In genomic region chr17:56925088-56925487, GRCh38 we compare ENCODE assay signal across 1 cellular context.
TF ChIP-seq lines count a peak whose summit lies in the region.

No MANE protein-coding gene starts in this region.

TF ChIP-seq in WTC11, 78 proteins besides CTCF, POLR2A, EP300 and RAD21 (continued from another document):
- TF ChIP-seq NR3C1 (CRISPR knock-in tag; conservative IDR thresholded peaks at IDR 0.05; ENCODE audit: low read depth) (no peak), FOXK1 (CRISPR knock-in tag; IDR thresholded peaks at IDR 0.05) (no peak), NFE2L1 (CRISPR knock-in tag; IDR thresholded peaks at IDR 0.05) (no peak), TP53 (CRISPR knock-in tag; IDR thresholded peaks at IDR 0.05) (no peak), ATF2 (CRISPR knock-in tag; IDR thresholded peaks at IDR 0.05; ENCODE audit: borderline replicate concordance, low read depth) (no peak), ZBTB43 (CRISPR knock-in tag; IDR thresholded peaks at IDR 0.05) (no peak), MAX (CRISPR knock-in tag; IDR thresholded peaks at IDR 0.05) (no peak), GABPB1 (CRISPR knock-in tag; IDR thresholded peaks at IDR 0.05) (no peak), ZNF671 (CRISPR knock-in tag; IDR thresholded peaks at IDR 0.05) (no peak), AR (CRISPR knock-in tag; IDR thresholded peaks at IDR 0.05) (no peak), ESRRA (CRISPR knock-in tag; IDR thresholded peaks at IDR 0.05; ENCODE audit: borderline replicate concordance) (no peak), CREM (CRISPR knock-in tag; IDR thresholded peaks at IDR 0.05) (no peak), SMAD3 (CRISPR knock-in tag; IDR thresholded peaks at IDR 0.05; ENCODE audit: borderline replicate concordance) (no peak), ZNF416 (CRISPR knock-in tag; IDR thresholded peaks at IDR 0.05) (no peak)
